8 cellular contexts compared by ENCODE assay signal in the genomic region with DNA sequence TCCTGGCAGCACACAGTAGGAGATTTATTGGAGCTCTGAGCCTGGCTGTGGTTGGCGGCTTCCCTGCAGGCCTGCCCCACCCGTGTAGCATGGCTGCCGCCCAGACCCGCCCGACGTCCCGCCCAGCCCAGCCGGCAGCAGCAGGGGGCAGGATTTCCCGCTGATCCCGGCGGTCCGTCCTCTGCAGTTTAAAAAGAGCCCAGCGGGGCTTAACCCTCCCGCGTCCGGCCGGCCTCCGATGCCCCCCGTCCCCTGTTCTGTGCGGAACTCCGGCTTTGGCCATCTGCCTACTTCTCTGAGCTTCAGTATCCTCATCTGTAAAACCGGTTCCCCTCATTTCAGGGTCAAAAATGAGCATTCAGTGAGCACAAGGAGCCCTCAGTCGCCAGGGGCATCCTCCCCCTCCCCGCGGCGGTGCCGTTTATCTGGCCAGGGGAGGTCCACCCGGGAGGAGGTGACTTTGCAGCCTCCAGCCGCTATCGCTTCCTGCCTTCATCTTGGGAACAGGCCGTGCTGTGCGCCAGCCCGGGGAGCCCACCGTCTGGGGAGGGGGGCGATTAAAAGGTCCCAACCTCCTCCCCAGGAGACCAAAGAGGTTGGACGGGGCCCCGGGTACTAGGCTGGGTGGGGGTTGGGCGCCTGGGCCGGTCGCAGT. TPM values are rescaled to one million over a fixed set of nuclear protein-coding genes. Genes with fewer than 3 reads are reported as not detected.
DNase-seq lines count a peak whose midpoint lies in the region; ATAC-seq, FAIRE-seq and TF ChIP-seq lines count a peak whose summit lies in the region.

A gene (plus strand): TSS at position 476 of the 655 bp plus-strand sequence. CDS start 1,456 bp downstream, outside the sequence.

- under 1% methylated on average over 40 of the region's 40 CpGs for WGBS in thymus

- H3K27me3 ChIP-seq in mucosa of rectum (ENCODE audit: control insufficient read depth in 2 of 2, insufficient read depth in 2 of 2, low read length in 2 of 2) (no peaks in the 10 kb centered on the region), thymus (ENCODE audit: control insufficient read depth, insufficient read depth) (peaks cover 29% of the 10 kb centered on the region)

- peaks cover 4% of the 10 kb centered on the region for H3K36me3 Mint-ChIP-seq in activated T-cell treated with anti-CD3 and anti-CD28 coated beads, Interleukin-2, amount 50 U/mL, for 24 hours (ENCODE audit: low read depth)

- peaks cover 42 to 45% of the 10 kb centered on the region in 2 donors for H3K4me1 ChIP-seq in mucosa of rectum (ENCODE audit: control insufficient read depth in 2 of 2, insufficient read depth in 2 of 2, low read length in 2 of 2)
- no peaks in the 10 kb centered on the region for H3K4me1 ChIP-seq in thymus (ENCODE audit: control insufficient read depth, insufficient read depth, low read length)

- peaks cover 24% of the 10 kb centered on the region for H3K4me1 Mint-ChIP-seq in activated T-cell treated with anti-CD3 and anti-CD28 coated beads, Interleukin-2, amount 50 U/mL, for 24 hours (ENCODE audit: low read depth)

- FAIRE-seq in GM12891 (lab: Jason Lieb, UNC): peak; percentile 83

- peaks cover 36% of the 10 kb centered on the region for H3K27me3 Mint-ChIP-seq in activated T-cell treated with anti-CD3 and anti-CD28 coated beads, Interleukin-2, amount 50 U/mL, for 24 hours

- H3K9me3 ChIP-seq in mucosa of rectum (ENCODE audit: control insufficient read depth in 2 of 2, low read length in 2 of 2) (no peaks in the 10 kb centered on the region), thymus (ENCODE audit: control insufficient read depth) (no peaks in the 10 kb centered on the region)

- no peak within 1 kb of the TSS for H3K27ac Mint-ChIP-seq in activated T-cell treated with anti-CD3 and anti-CD28 coated beads, Interleukin-2, amount 50 U/mL, for 24 hours

- H3K9ac ChIP-seq in mucosa of rectum (ENCODE audit: low read depth in 1 of 2, low read length in 2 of 2): peak within 1 kb of the TSS; percentile 72 to 74

- H3K36me3 ChIP-seq in mucosa of rectum (ENCODE audit: control insufficient read depth in 2 of 2, insufficient read depth in 2 of 2, low read length in 2 of 2) (no peaks in the 10 kb centered on the region), thymus (ENCODE audit: control insufficient read depth, insufficient read depth) (peaks cover 3% of the 10 kb centered on the region)

- peak within 1 kb of the TSS; percentile 77 to 79 for H3K4me3 ChIP-seq in mucosa of rectum (ENCODE audit: low read length in 2 of 2)
- peak within 1 kb of the TSS; percentile 50 for H3K4me3 ChIP-seq in thymus (ENCODE audit: low read length)

- H3K9me3 Mint-ChIP-seq in activated T-cell treated with anti-CD3 and anti-CD28 coated beads, Interleukin-2, amount 50 U/mL, for 24 hours: no peaks in the 10 kb centered on the region

- peak within 1 kb of the TSS; percentile 55 to 65 for H3K27ac ChIP-seq in mucosa of rectum (ENCODE audit: low read depth in 2 of 2, low read length in 2 of 2)
- no peak within 1 kb of the TSS for H3K27ac ChIP-seq in thymus (ENCODE audit: low read depth)

- no peak for TF ChIP-seq POLR2A in GM12891 (IDR thresholded peaks at IDR 0.05; ENCODE audit: low read depth, low read length)

- DNase-seq in AG09319 (ENCODE audit: extremely low read depth, low read depth) (peak; percentile 47), GM12891 (ENCODE audit: insufficient read length, low spot score) (peak; percentile 73), NCI-H510A treated with DMSO at 0.1 percent for 48 hours (lab: John Stamatoyannopoulos, UW) (peak; percentile 51), fibroblast of gingiva (ENCODE audit: low read depth) (peak; percentile 80)
- no peak for DNase-seq in activated T-cell treated with anti-CD3 and anti-CD28 coated beads, Interleukin-2, amount 50 U/mL, for 24 hours

- ATAC-seq in GM19328 (IDR thresholded peaks at IDR 0.05; ENCODE audit: unreplicated experiment): no peak

- peak within 1 kb of the TSS; percentile 69 for H3K4me3 Mint-ChIP-seq in activated T-cell treated with anti-CD3 and anti-CD28 coated beads, Interleukin-2, amount 50 U/mL, for 24 hours

- peak; percentile 65 for TF ChIP-seq CTCF in AG09319 (IDR thresholded peaks at IDR 0.05; ENCODE audit: low read depth, low read length)

TF ChIP-seq in GM12891, 5 proteins besides CTCF, POLR2A, EP300 and RAD21:
- TF ChIP-seq POU2F2 (IDR thresholded peaks at IDR 0.05; ENCODE audit: low read depth, low read length) (no peak), POLR2AphosphoS5 (IDR thresholded peaks at IDR 0.05; ENCODE audit: low read depth, low read length) (no peak), PAX5 (IDR thresholded peaks at IDR 0.05; ENCODE audit: insufficient read depth, low read length, severe bottlenecking) (no peak), TAF1 (IDR thresholded peaks at IDR 0.05; ENCODE audit: low read depth, low read length) (no peak), SPI1 (IDR thresholded peaks at IDR 0.05; ENCODE audit: low read depth, low read length) (no peak)

RNA-seq across cellular contexts. Expression of the gene that starts here (rescaled TPM):
- 0.21 TPM for polyA plus RNA-seq in GM12891 (2012; ENCODE audit: low read depth, missing spikeins)
- polyA plus RNA-seq in thymus: 6.0 TPM
